ENCODE assay signal across 27 cellular contexts in genomic region chrX:39204349-39204748, GRCh38.
A peak's percentile ranks its signal among the peaks of the same experiment; 100 is the strongest.
DNase-seq lines count a peak whose midpoint lies in the region; ATAC-seq, FAIRE-seq and TF ChIP-seq lines count a peak whose summit lies in the region.
"Had no signal": no experiment of that assay in that cellular context is flagged by ENCODE, and none has a peak within 500 bp of the region (broad histone marks: within the 10 kb centered on the region; RNA-seq: fewer than 3 reads in every experiment).

No MANE protein-coding gene starts in this region.

- peaks cover 0 to 2% of the 10 kb centered on the region in 2 donors for H3K36me3 Mint-ChIP-seq in activated T-cell treated with anti-CD3 and anti-CD28 coated beads, Interleukin-2, amount 50 U/mL, for 72 hours (ENCODE audit: insufficient read depth in 2 of 2)
- H3K36me3 Mint-ChIP-seq in activated naive CD8-positive, alpha-beta T cell treated with anti-CD3 and anti-CD28 coated beads for 36 hours, result peaks cover 2% of the 10 kb centered on the region
- H3K36me3 Mint-ChIP-seq: activated CD8-positive, alpha-beta memory T cell treated with anti-CD3 and anti-CD28 coated beads, Interleukin-2, amount 10 ng/mL, durations not matched to agents 7 days and 5 days; CD4-positive, CD25-positive, alpha-beta regulatory T cell had no signal

- peak overlapping the region; percentile 1 to 63 for H3K4me3 Mint-ChIP-seq in activated T-cell treated with anti-CD3 and anti-CD28 coated beads, Interleukin-2, amount 50 U/mL, for 72 hours
- H3K4me3 Mint-ChIP-seq in activated naive CD8-positive, alpha-beta T cell treated with anti-CD3 and anti-CD28 coated beads for 36 hours, result no peak overlapping the region
- H3K4me3 Mint-ChIP-seq: activated CD8-positive, alpha-beta memory T cell treated with anti-CD3 and anti-CD28 coated beads, Interleukin-2, amount 10 ng/mL, durations not matched to agents 7 days and 5 days; CD4-positive, CD25-positive, alpha-beta regulatory T cell; central memory CD8-positive, alpha-beta T cell; dendritic cell treated with granulocyte-macrophage colony-stimulating factor and Interleukin-4, amounts not matched to agents 40 ng/mL and 50 ng/mL, for 4 days; naive B cell had no signal

- H3K27ac Mint-ChIP-seq in activated T-cell treated with anti-CD3 and anti-CD28 coated beads, Interleukin-2, amount 50 U/mL, for 72 hours, result peak overlapping the region; percentile 95
- H3K27ac Mint-ChIP-seq in activated naive CD8-positive, alpha-beta T cell treated with anti-CD3 and anti-CD28 coated beads for 36 hours, result peak overlapping the region; percentile 84
- H3K27ac Mint-ChIP-seq: activated CD8-positive, alpha-beta memory T cell treated with anti-CD3 and anti-CD28 coated beads, Interleukin-2, amount 10 ng/mL, durations not matched to agents 7 days and 5 days; dendritic cell treated with granulocyte-macrophage colony-stimulating factor and Interleukin-4, amounts not matched to agents 40 ng/mL and 50 ng/mL, for 4 days; naive B cell had no signal

- no peak for DNase-seq in activated T-cell treated with anti-CD3 and anti-CD28 coated beads, Interleukin-2, amount 50 U/mL, for 72 hours
- DNase-seq in activated T-cell treated with anti-CD3 and anti-CD28 coated beads, Interleukin-2, amount 50 U/mL, for 1 hour, result no peak
- DNase-seq in activated naive CD8-positive, alpha-beta T cell treated with anti-CD3 and anti-CD28 coated beads for 36 hours, result no peak
- DNase-seq in pancreas (no peak), Kasumi-1 (lab: John Stamatoyannopoulos, UW) (no peak)
- DNase-seq in NK-92 treated with Interleukin-12 subunit alpha and Interleukin-12 subunit beta, amount 100 ng/mL, for 24 hours (lab: John Stamatoyannopoulos, UW), result no peak
- DNase-seq: activated CD8-positive, alpha-beta memory T cell treated with anti-CD3 and anti-CD28 coated beads, Interleukin-2, amount 10 ng/mL, durations not matched to agents 7 days and 5 days; AML-193; CD4-positive, CD25-positive, alpha-beta regulatory T cell; head of caudate nucleus; kidney; naive B cell; NCI-H1048; NCI-H1694; NCI-H2171; NCI-H510A; occipital lobe; sigmoid colon; SJCRH30; substantia nigra; T-helper 9 cell; trophoblast cell had no signal

- intact Hi-C loops in pancreas (cut with DNase I), result no loop called here

- peaks cover 27% of the 10 kb centered on the region for H3K27me3 Mint-ChIP-seq in activated T-cell treated with anti-CD3 and anti-CD28 coated beads, Interleukin-2, amount 50 U/mL, for 72 hours (ENCODE audit: low read depth)
- no peaks in the 10 kb centered on the region for H3K27me3 Mint-ChIP-seq in activated naive CD8-positive, alpha-beta T cell treated with anti-CD3 and anti-CD28 coated beads for 36 hours
- H3K27me3 Mint-ChIP-seq: activated CD8-positive, alpha-beta memory T cell treated with anti-CD3 and anti-CD28 coated beads, Interleukin-2, amount 10 ng/mL, durations not matched to agents 7 days and 5 days; CD4-positive, CD25-positive, alpha-beta regulatory T cell had no signal

- no peaks in the 10 kb centered on the region for H3K36me3 ChIP-seq in pancreas
- H3K36me3 ChIP-seq: HAP-1, sigmoid colon, SJCRH30 had no signal

- no peaks in the 10 kb centered on the region for H3K9me3 ChIP-seq in pancreas
- H3K9me3 ChIP-seq: HAP-1, sigmoid colon, SJCRH30 had no signal

- TF ChIP-seq CTCF in pancreas (IDR thresholded peaks at IDR 0.05), result no peak

- no peaks in the 10 kb centered on the region for H3K4me1 ChIP-seq in pancreas
- H3K4me1 ChIP-seq: HAP-1, sigmoid colon had no signal

- no peak overlapping the region for H3K4me3 ChIP-seq in pancreas
- H3K4me3 ChIP-seq: HAP-1, sigmoid colon, SJCRH30 had no signal

- no peak overlapping the region for H3K27ac ChIP-seq in pancreas
- H3K27ac ChIP-seq: sigmoid colon had no signal

- peaks cover 67% of the 10 kb centered on the region for H3K4me1 Mint-ChIP-seq in activated T-cell treated with anti-CD3 and anti-CD28 coated beads, Interleukin-2, amount 50 U/mL, for 72 hours (ENCODE audit: low read depth)
- H3K4me1 Mint-ChIP-seq in activated naive CD8-positive, alpha-beta T cell treated with anti-CD3 and anti-CD28 coated beads for 36 hours, result peaks cover 55% of the 10 kb centered on the region
- H3K4me1 Mint-ChIP-seq: central memory CD8-positive, alpha-beta T cell had no signal

- peaks cover 0 to 2% of the 10 kb centered on the region in 2 donors for H3K9me3 Mint-ChIP-seq in activated T-cell treated with anti-CD3 and anti-CD28 coated beads, Interleukin-2, amount 50 U/mL, for 72 hours
- H3K9me3 Mint-ChIP-seq in activated naive CD8-positive, alpha-beta T cell treated with anti-CD3 and anti-CD28 coated beads for 36 hours, result no peaks in the 10 kb centered on the region
- H3K9me3 Mint-ChIP-seq: central memory CD8-positive, alpha-beta T cell; dendritic cell treated with granulocyte-macrophage colony-stimulating factor and Interleukin-4, amounts not matched to agents 40 ng/mL and 50 ng/mL, for 4 days had no signal

- FAIRE-seq in pancreas (lab: Jason Lieb, UNC), result peak; percentile 9
- FAIRE-seq: kidney had no signal

- ATAC-seq in activated T-cell treated with anti-CD3 and anti-CD28 coated beads, Interleukin-2, amount 50 U/mL, for 72 hours (replicated peaks in 1 of 2), result no peak
- peak; percentile 30 for ATAC-seq in HG02981 (IDR thresholded peaks at IDR 0.05; ENCODE audit: unreplicated experiment)
- no peak for ATAC-seq in pancreas
- no peak for ATAC-seq in HG02885 (IDR thresholded peaks at IDR 0.05; ENCODE audit: poor library complexity, unreplicated experiment)

- peaks cover 0 to 7% (median 0%) of the 10 kb centered on the region in 4 donors for H3K27me3 ChIP-seq in pancreas
- H3K27me3 ChIP-seq: sigmoid colon, SJCRH30 had no signal

- WGBS in pancreas, 2 donors, result 31 to 49% methylated on average over 2 of the region's 2 CpGs
